Comparison of ENCODE assay signal across 1 cellular context in genomic region chr3:38397320-38397719, GRCh38.
A peak's percentile ranks its signal among the peaks of the same experiment; 100 is the strongest.
TF ChIP-seq lines count a peak whose summit lies in the region.

No MANE protein-coding gene starts in this region.

TF ChIP-seq in HepG2, 621 proteins besides CTCF, POLR2A, EP300 and RAD21 (continued from another document and continues in another):
- TF ChIP-seq HNF1A (IDR thresholded peaks at IDR 0.05; ENCODE audit: low read depth): no peak
- TF ChIP-seq HNF1A (CRISPR knock-in tag; IDR thresholded peaks at IDR 0.05; ENCODE audit: borderline replicate concordance): no peak
- no peak for TF ChIP-seq BCL3 (CRISPR knock-in tag; IDR thresholded peaks at IDR 0.05)
- peak; percentile 97 to 99 for TF ChIP-seq REST (IDR thresholded peaks at IDR 0.05; ENCODE audit: borderline replicate concordance in 1 of 2, low read depth in 1 of 2, low read length in 2 of 2)
- no peak for TF ChIP-seq SOX13 (IDR thresholded peaks at IDR 0.05)
- TF ChIP-seq SOX13 (CRISPR knock-in tag; conservative IDR thresholded peaks at IDR 0.05 in 1 of 2, IDR thresholded peaks at IDR 0.05 in 1 of 2): peak in 1 of 2 experiments; percentile 56; a peak in 1 of 4 replicates
- TF ChIP-seq KDM3A (CRISPR knock-in tag; IDR thresholded peaks at IDR 0.05; ENCODE audit: low read depth): no peak
- TF ChIP-seq THAP9 (CRISPR knock-in tag; IDR thresholded peaks at IDR 0.05; ENCODE audit: borderline replicate concordance): no peak
- TF ChIP-seq ZNF790 (CRISPR knock-in tag; IDR thresholded peaks at IDR 0.05; ENCODE audit: borderline replicate concordance): no peak
- no peak for TF ChIP-seq ARID2 (CRISPR knock-in tag; IDR thresholded peaks at IDR 0.05; ENCODE audit: borderline replicate concordance)
- no peak for TF ChIP-seq ZFP1 (CRISPR knock-in tag; IDR thresholded peaks at IDR 0.05)
- no peak for TF ChIP-seq TCF12 (IDR thresholded peaks at IDR 0.05)
- TF ChIP-seq TCF12 (CRISPR knock-in tag; IDR thresholded peaks at IDR 0.05): no peak
- no peak for TF ChIP-seq IKZF4 (CRISPR knock-in tag; IDR thresholded peaks at IDR 0.05; ENCODE audit: borderline replicate concordance, low read depth, not compliant biosample characterization)
- 0 out of 2 replicates have a peak, but pooled peaks have one; percentile 25 for TF ChIP-seq GATAD1 (CRISPR knock-in tag; IDR thresholded peaks at IDR 0.05)
- TF ChIP-seq YEATS4 (CRISPR knock-in tag; IDR thresholded peaks at IDR 0.05; ENCODE audit: borderline replicate concordance): no peak
- no peak for TF ChIP-seq ZSCAN31 (CRISPR knock-in tag; IDR thresholded peaks at IDR 0.05; ENCODE audit: low read depth)
- peak; percentile 55; the same call in 1 of the 2 replicates for TF ChIP-seq SNAPC2 (CRISPR knock-in tag; IDR thresholded peaks at IDR 0.05)
- 0 out of 2 replicates have a peak, but pooled peaks have one; percentile 10 for TF ChIP-seq FOSL2 (CRISPR knock-in tag; IDR thresholded peaks at IDR 0.05)
- TF ChIP-seq ATRX (CRISPR knock-in tag; IDR thresholded peaks at IDR 0.05; ENCODE audit: borderline replicate concordance): no peak
- peak; percentile 42; the same call in 1 of the 2 replicates for TF ChIP-seq ZBTB38 (CRISPR knock-in tag; IDR thresholded peaks at IDR 0.05)
- TF ChIP-seq ZNF773 (CRISPR knock-in tag; IDR thresholded peaks at IDR 0.05; ENCODE audit: borderline replicate concordance): no peak
- TF ChIP-seq ARID5B (CRISPR knock-in tag; IDR thresholded peaks at IDR 0.05): no peak
- no peak for TF ChIP-seq ZNF282 (IDR thresholded peaks at IDR 0.05; ENCODE audit: partially characterized antibody)
- 0 out of 2 replicates have a peak, but pooled peaks have one; percentile 54 for TF ChIP-seq BORCS8-MEF2B (CRISPR knock-in tag; IDR thresholded peaks at IDR 0.05)
- no peak for TF ChIP-seq ZNF761 (CRISPR knock-in tag; conservative IDR thresholded peaks at IDR 0.05)
- no peak for TF ChIP-seq ZNF362 (CRISPR knock-in tag; IDR thresholded peaks at IDR 0.05; ENCODE audit: borderline replicate concordance)
- no peak for TF ChIP-seq ZKSCAN1 (IDR thresholded peaks at IDR 0.05; ENCODE audit: low read length)
- no peak for TF ChIP-seq ZNF143 (CRISPR knock-in tag; IDR thresholded peaks at IDR 0.05)
- TF ChIP-seq ZNF687 (CRISPR knock-in tag; IDR thresholded peaks at IDR 0.05): peak; percentile 56
- no peak for TF ChIP-seq ATF7 (IDR thresholded peaks at IDR 0.05)
- no peak for TF ChIP-seq ATF7 (CRISPR knock-in tag; IDR thresholded peaks at IDR 0.05)
- peak; percentile 46; the same call in 1 of the 2 replicates for TF ChIP-seq SOX5 (CRISPR knock-in tag; IDR thresholded peaks at IDR 0.05; ENCODE audit: borderline replicate concordance)
- no peak for TF ChIP-seq TBL1XR1 (IDR thresholded peaks at IDR 0.05; ENCODE audit: borderline replicate concordance, low read length, partially characterized antibody)
- TF ChIP-seq NFE2L2 (IDR thresholded peaks at IDR 0.05; ENCODE audit: low read length): no peak
- no peak for TF ChIP-seq PBX3 (CRISPR knock-in tag; IDR thresholded peaks at IDR 0.05; ENCODE audit: borderline replicate concordance)
